In the genomic region with DNA sequence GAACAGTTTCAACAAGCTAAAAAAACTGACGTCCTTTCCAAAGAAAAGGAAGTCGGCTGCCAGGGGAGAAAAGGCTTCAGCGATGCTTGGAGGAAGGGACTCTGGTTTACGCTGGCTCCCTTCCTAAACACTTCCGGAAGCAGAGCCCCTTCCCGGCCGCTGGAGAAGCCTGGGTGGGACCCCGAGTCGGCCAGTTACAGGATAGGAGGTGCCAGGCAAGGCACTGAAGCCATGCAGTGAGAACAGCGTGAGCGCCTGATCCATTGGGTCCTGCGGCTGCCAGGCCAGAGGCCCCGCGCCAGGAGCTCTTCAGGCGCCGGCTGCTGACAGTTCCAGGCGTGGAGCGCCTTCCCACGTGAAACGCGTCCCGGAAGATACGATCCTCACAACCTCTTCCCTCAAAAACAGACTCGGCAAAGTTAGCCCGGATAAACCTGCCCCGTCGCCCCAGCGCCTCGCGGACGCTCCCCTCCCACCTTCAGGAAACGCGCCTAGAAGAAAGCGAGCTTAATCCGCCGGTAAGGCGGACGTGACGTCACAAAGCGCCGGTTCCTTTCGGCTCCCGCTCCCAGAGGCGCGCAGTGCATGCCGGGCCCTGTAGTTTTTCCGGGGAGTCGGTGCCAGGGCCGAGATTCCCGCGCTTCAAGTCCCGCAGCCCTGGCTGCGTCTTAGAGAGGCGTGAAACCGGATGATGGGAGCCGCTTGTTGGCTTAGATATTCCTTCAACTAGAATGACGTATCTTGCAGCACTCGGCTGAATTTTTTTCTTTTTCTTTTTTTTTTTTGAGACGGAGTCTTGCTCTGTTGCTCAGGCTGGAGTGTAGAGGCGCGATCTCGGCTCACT, we compare ENCODE assay signal across 1 cellular context.
A peak's percentile ranks its signal among the peaks of the same experiment; 100 is the strongest.
TF ChIP-seq lines count a peak whose summit lies in the region.

A gene with protein sequence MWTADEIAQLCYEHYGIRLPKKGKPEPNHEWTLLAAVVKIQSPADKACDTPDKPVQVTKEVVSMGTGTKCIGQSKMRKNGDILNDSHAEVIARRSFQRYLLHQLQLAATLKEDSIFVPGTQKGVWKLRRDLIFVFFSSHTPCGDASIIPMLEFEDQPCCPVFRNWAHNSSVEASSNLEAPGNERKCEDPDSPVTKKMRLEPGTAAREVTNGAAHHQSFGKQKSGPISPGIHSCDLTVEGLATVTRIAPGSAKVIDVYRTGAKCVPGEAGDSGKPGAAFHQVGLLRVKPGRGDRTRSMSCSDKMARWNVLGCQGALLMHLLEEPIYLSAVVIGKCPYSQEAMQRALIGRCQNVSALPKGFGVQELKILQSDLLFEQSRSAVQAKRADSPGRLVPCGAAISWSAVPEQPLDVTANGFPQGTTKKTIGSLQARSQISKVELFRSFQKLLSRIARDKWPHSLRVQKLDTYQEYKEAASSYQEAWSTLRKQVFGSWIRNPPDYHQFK (minus strand): TSS at position 520 of the 844 bp plus-strand sequence. CDS start 2,482 bp downstream, outside the sequence.

TF ChIP-seq in HepG2, 621 proteins besides CTCF, POLR2A, EP300 and RAD21 (continued from another document and continues in another):
- TF ChIP-seq, protein P1, sequence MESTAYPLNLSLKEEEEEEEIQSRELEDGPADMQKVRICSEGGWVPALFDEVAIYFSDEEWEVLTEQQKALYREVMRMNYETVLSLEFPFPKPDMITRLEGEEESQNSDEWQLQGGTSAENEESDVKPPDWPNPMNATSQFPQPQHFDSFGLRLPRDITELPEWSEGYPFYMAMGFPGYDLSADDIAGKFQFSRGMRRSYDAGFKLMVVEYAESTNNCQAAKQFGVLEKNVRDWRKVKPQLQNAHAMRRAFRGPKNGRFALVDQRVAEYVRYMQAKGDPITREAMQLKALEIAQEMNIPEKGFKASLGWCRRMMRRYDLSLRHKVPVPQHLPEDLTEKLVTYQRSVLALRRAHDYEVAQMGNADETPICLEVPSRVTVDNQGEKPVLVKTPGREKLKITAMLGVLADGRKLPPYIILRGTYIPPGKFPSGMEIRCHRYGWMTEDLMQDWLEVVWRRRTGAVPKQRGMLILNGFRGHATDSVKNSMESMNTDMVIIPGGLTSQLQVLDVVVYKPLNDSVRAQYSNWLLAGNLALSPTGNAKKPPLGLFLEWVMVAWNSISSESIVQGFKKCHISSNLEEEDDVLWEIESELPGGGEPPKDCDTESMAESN (CRISPR knock-in tag; conservative IDR thresholded peaks at IDR 0.05): 0 out of 2 replicates have a peak, but pooled peaks have one; percentile 38
- peak; percentile 76; the same call in 1 of the 2 replicates for TF ChIP-seq ZNF160 (CRISPR knock-in tag; IDR thresholded peaks at IDR 0.05)
- TF ChIP-seq, protein P2, sequence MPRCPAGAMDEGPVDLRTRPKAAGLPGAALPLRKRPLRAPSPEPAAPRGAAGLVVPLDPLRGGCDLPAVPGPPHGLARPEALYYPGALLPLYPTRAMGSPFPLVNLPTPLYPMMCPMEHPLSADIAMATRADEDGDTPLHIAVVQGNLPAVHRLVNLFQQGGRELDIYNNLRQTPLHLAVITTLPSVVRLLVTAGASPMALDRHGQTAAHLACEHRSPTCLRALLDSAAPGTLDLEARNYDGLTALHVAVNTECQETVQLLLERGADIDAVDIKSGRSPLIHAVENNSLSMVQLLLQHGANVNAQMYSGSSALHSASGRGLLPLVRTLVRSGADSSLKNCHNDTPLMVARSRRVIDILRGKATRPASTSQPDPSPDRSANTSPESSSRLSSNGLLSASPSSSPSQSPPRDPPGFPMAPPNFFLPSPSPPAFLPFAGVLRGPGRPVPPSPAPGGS (CRISPR knock-in tag; IDR thresholded peaks at IDR 0.05): peak; percentile 77; the same call in 1 of the 2 replicates
- peak; percentile 55; the same call in 1 of the 2 replicates for TF ChIP-seq RFXAP (CRISPR knock-in tag; IDR thresholded peaks at IDR 0.05; ENCODE audit: borderline replicate concordance)
- peak; percentile 70 for TF ChIP-seq ZNF317 (CRISPR knock-in tag; IDR thresholded peaks at IDR 0.05)
- peak; percentile 73 for TF ChIP-seq YEATS4 (CRISPR knock-in tag; IDR thresholded peaks at IDR 0.05; ENCODE audit: borderline replicate concordance)
- TF ChIP-seq ZNF562 (CRISPR knock-in tag; IDR thresholded peaks at IDR 0.05; ENCODE audit: borderline replicate concordance): no peak
- peak; percentile 89 for TF ChIP-seq ZNF331 (CRISPR knock-in tag; IDR thresholded peaks at IDR 0.05)
- TF ChIP-seq ATF7 (IDR thresholded peaks at IDR 0.05): peak; percentile 87
- TF ChIP-seq ATF7 (CRISPR knock-in tag; IDR thresholded peaks at IDR 0.05): peak; percentile 42; the same call in 1 of the 2 replicates
- TF ChIP-seq ZNF746 (CRISPR knock-in tag; IDR thresholded peaks at IDR 0.05): peak; percentile 55
- 0 out of 2 replicates have a peak, but pooled peaks have one; percentile 10 for TF ChIP-seq STAG1 (CRISPR knock-in tag; IDR thresholded peaks at IDR 0.05)
- TF ChIP-seq, protein P3, sequence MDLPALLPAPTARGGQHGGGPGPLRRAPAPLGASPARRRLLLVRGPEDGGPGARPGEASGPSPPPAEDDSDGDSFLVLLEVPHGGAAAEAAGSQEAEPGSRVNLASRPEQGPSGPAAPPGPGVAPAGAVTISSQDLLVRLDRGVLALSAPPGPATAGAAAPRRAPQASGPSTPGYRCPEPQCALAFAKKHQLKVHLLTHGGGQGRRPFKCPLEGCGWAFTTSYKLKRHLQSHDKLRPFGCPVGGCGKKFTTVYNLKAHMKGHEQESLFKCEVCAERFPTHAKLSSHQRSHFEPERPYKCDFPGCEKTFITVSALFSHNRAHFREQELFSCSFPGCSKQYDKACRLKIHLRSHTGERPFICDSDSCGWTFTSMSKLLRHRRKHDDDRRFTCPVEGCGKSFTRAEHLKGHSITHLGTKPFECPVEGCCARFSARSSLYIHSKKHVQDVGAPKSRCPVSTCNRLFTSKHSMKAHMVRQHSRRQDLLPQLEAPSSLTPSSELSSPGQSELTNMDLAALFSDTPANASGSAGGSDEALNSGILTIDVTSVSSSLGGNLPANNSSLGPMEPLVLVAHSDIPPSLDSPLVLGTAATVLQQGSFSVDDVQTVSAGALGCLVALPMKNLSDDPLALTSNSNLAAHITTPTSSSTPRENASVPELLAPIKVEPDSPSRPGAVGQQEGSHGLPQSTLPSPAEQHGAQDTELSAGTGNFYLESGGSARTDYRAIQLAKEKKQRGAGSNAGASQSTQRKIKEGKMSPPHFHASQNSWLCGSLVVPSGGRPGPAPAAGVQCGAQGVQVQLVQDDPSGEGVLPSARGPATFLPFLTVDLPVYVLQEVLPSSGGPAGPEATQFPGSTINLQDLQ (CRISPR knock-in tag; IDR thresholded peaks at IDR 0.05): 0 out of 2 replicates have a peak, but pooled peaks have one; percentile 79
- peak; percentile 95 for TF ChIP-seq SALL2 (CRISPR knock-in tag; IDR thresholded peaks at IDR 0.05)
- TF ChIP-seq HMG20B (CRISPR knock-in tag; conservative IDR thresholded peaks at IDR 0.05): 0 out of 2 replicates have a peak, but pooled peaks have one; percentile 27
- TF ChIP-seq, protein P4, sequence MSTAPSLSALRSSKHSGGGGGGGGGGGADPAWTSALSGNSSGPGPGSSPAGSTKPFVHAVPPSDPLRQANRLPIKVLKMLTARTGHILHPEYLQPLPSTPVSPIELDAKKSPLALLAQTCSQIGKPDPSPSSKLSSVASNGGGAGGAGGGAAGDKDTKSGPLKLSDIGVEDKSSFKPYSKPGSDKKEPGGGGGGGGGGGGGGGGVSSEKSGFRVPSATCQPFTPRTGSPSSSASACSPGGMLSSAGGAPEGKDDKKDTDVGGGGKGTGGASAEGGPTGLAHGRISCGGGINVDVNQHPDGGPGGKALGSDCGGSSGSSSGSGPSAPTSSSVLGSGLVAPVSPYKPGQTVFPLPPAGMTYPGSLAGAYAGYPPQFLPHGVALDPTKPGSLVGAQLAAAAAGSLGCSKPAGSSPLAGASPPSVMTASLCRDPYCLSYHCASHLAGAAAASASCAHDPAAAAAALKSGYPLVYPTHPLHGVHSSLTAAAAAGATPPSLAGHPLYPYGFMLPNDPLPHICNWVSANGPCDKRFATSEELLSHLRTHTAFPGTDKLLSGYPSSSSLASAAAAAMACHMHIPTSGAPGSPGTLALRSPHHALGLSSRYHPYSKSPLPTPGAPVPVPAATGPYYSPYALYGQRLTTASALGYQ (CRISPR knock-in tag; IDR thresholded peaks at IDR 0.05): 0 out of 2 replicates have a peak, but pooled peaks have one; percentile 19
- TF ChIP-seq, protein P5, sequence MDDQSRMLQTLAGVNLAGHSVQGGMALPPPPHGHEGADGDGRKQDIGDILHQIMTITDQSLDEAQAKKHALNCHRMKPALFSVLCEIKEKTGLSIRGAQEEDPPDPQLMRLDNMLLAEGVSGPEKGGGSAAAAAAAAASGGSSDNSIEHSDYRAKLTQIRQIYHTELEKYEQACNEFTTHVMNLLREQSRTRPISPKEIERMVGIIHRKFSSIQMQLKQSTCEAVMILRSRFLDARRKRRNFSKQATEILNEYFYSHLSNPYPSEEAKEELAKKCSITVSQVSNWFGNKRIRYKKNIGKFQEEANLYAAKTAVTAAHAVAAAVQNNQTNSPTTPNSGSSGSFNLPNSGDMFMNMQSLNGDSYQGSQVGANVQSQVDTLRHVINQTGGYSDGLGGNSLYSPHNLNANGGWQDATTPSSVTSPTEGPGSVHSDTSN (CRISPR knock-in tag; IDR thresholded peaks at IDR 0.05; ENCODE audit: borderline replicate concordance): no peak
- peak; percentile 99 for TF ChIP-seq CREM (IDR thresholded peaks at IDR 0.05)
- peak; percentile 71; the same call in 1 of the 2 replicates for TF ChIP-seq CREM (CRISPR knock-in tag; IDR thresholded peaks at IDR 0.05)
- TF ChIP-seq, protein P6, sequence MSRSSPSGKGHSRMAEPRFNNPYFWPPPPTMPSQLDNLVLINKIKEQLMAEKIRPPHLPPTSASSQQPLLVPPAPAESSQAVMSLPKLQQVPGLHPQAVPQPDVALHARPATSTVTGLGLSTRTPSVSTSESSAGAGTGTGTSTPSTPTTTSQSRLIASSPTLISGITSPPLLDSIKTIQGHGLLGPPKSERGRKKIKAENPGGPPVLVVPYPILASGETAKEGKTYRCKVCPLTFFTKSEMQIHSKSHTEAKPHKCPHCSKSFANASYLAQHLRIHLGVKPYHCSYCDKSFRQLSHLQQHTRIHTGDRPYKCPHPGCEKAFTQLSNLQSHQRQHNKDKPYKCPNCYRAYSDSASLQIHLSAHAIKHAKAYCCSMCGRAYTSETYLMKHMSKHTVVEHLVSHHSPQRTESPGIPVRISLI (CRISPR knock-in tag; IDR thresholded peaks at IDR 0.05; ENCODE audit: borderline replicate concordance): no peak
- peak; percentile 69 for TF ChIP-seq TEAD3 (CRISPR knock-in tag; optimal IDR thresholded peaks at IDR 0.05; ENCODE audit: borderline replicate concordance)
- TF ChIP-seq MAF1 (CRISPR knock-in tag; IDR thresholded peaks at IDR 0.05; ENCODE audit: borderline replicate concordance): peak; percentile 66; the same call in 1 of the 2 replicates
- peak; percentile 95 for TF ChIP-seq ELF1 (CRISPR knock-in tag; IDR thresholded peaks at IDR 0.05)
- TF ChIP-seq, protein P7, sequence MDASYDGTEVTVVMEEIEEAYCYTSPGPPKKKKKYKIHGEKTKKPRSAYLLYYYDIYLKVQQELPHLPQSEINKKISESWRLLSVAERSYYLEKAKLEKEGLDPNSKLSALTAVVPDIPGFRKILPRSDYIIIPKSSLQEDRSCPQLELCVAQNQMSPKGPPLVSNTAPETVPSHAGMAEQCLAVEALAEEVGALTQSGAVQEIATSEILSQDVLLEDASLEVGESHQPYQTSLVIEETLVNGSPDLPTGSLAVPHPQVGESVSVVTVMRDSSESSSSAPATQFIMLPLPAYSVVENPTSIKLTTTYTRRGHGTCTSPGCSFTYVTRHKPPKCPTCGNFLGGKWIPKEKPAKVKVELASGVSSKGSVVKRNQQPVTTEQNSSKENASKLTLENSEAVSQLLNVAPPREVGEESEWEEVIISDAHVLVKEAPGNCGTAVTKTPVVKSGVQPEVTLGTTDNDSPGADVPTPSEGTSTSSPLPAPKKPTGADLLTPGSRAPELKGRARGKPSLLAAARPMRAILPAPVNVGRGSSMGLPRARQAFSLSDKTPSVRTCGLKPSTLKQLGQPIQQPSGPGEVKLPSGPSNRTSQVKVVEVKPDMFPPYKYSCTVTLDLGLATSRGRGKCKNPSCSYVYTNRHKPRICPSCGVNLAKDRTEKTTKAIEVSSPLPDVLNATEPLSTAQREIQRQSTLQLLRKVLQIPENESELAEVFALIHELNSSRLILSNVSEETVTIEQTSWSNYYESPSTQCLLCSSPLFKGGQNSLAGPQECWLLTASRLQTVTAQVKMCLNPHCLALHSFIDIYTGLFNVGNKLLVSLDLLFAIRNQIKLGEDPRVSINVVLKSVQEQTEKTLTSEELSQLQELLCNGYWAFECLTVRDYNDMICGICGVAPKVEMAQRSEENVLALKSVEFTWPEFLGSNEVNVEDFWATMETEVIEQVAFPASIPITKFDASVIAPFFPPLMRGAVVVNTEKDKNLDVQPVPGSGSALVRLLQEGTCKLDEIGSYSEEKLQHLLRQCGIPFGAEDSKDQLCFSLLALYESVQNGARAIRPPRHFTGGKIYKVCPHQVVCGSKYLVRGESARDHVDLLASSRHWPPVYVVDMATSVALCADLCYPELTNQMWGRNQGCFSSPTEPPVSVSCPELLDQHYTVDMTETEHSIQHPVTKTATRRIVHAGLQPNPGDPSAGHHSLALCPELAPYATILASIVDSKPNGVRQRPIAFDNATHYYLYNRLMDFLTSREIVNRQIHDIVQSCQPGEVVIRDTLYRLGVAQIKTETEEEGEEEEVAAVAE (CRISPR knock-in tag; IDR thresholded peaks at IDR 0.05; ENCODE audit: borderline replicate concordance): peak; percentile 81; the same call in 1 of the 2 replicates
- TF ChIP-seq POLR2G (IDR thresholded peaks at IDR 0.05; ENCODE audit: low read depth, low read length): peak; percentile 97
- TF ChIP-seq TCF7 (IDR thresholded peaks at IDR 0.05; ENCODE audit: low read depth): peak; percentile 23; the same call in 1 of the 2 replicates
- TF ChIP-seq DMAP1 (CRISPR knock-in tag; IDR thresholded peaks at IDR 0.05): peak; percentile 80
- TF ChIP-seq ATF7-NPFF (CRISPR knock-in tag; IDR thresholded peaks at IDR 0.05; ENCODE audit: low read depth): peak; percentile 80; the same call in 1 of the 2 replicates
- peak; percentile 95 for TF ChIP-seq HCFC1 (IDR thresholded peaks at IDR 0.05; ENCODE audit: low read depth, low read length)
- peak; percentile 76 for TF ChIP-seq RBM22 (optimal IDR thresholded peaks at IDR 0.05; ENCODE audit: low read length)
- TF ChIP-seq ZNF788 (CRISPR knock-in tag; IDR thresholded peaks at IDR 0.05; ENCODE audit: borderline replicate concordance): peak; percentile 90; the same call in 1 of the 2 replicates
- peak; percentile 91 for TF ChIP-seq PHF20 (CRISPR knock-in tag; IDR thresholded peaks at IDR 0.05)
- peak in 1 of 2 experiments; percentile 78; a peak in 2 of 4 replicates for TF ChIP-seq KLF16 (CRISPR knock-in tag; IDR thresholded peaks at IDR 0.05)
